Comparison of ENCODE assay signal across 25 cellular contexts in genomic region chr3:167892204-167892603, GRCh38.
"Had no signal": no experiment of that assay in that cellular context is flagged by ENCODE, and none has a peak within 500 bp of the region (broad histone marks: within the 10 kb centered on the region; RNA-seq: fewer than 3 reads in every experiment).

No MANE protein-coding gene starts in this region.

- FAIRE-seq: keratinocyte, urothelium cell line had no signal

- H3K9me3 ChIP-seq: colonic mucosa, gastrocnemius medialis, mucosa of descending colon, prostate gland, right atrium auricular region, sigmoid colon, spleen, testis, tibial artery, upper lobe of left lung had no signal

- ATAC-seq: esophagus mucosa; gastrocnemius medialis; mucosa of descending colon; natural killer cell treated with Interleukin-12 subunit alpha and Interleukin-12 subunit beta and Interleukin-15 and Interleukin-18, amount 100 ng/mL, for 72 hours; stimulated activated memory B cell treated with anti-CD40 and anti-IgM and Interleukin-4, amounts not matched to agents 10 μg/mL and 1 μg/mL and 100 μg/mL, for 72 hours; stimulated activated naive CD8-positive, alpha-beta T cell treated with anti-CD3 and anti-CD28 coated beads, Interleukin-15, Interleukin-2, amounts not matched to agents 100 U/mL and 50 U/mL, for 24 hours had no signal

- H3K4me1 ChIP-seq: colonic mucosa, gastrocnemius medialis, prostate gland, right atrium auricular region, sigmoid colon, spleen, testis, tibial artery, upper lobe of left lung had no signal

- H3K27me3 ChIP-seq: colonic mucosa, gastrocnemius medialis, right atrium auricular region, sigmoid colon, spleen, testis, tibial artery, upper lobe of left lung had no signal

- DNase-seq: colonic mucosa; effector CD8-positive, alpha-beta T cell; endodermal cell; foreskin fibroblast; gastrocnemius medialis; head of caudate nucleus; mucosa of descending colon; naive B cell; sigmoid colon; spleen; stimulated activated CD4-positive, alpha-beta T cell treated with anti-CD3 and anti-CD28 coated beads, Interleukin-4, amount 100 ng/mL, for 4 hours; stimulated activated naive CD8-positive, alpha-beta T cell treated with anti-CD3 and anti-CD28 coated beads, Interleukin-15, Interleukin-2, amounts not matched to agents 100 U/mL and 50 U/mL, for 24 hours; substantia nigra; testis; tibial artery; upper lobe of left lung had no signal

- H3K27ac ChIP-seq: colonic mucosa, epithelial cell of prostate, gastrocnemius medialis, prostate gland, right atrium auricular region, sigmoid colon, spleen, testis, tibial artery, upper lobe of left lung had no signal

- H3K36me3 ChIP-seq: colonic mucosa, gastrocnemius medialis, prostate gland, right atrium auricular region, sigmoid colon, spleen, tibial artery, upper lobe of left lung had no signal

- H3K4me3 ChIP-seq: colonic mucosa, gastrocnemius medialis, lung, mucosa of descending colon, prostate gland, right atrium auricular region, sigmoid colon, spleen, testis, tibial artery, upper lobe of left lung had no signal
